Comparison of ENCODE assay signal across 23 cellular contexts in genomic region chr6:105280033-105280432, GRCh38.
DNase-seq lines count a peak whose midpoint lies in the region; ATAC-seq and TF ChIP-seq lines count a peak whose summit lies in the region.
"Had no signal": no experiment of that assay in that cellular context is flagged by ENCODE, and none has a peak within 500 bp of the region (broad histone marks: within the 10 kb centered on the region; RNA-seq: fewer than 3 reads in every experiment).

No MANE protein-coding gene starts in this region.

- 90 to 91% methylated on average over 7 of the region's 7 CpGs for WGBS in thyroid gland, 2 donors

- H3K4me3 ChIP-seq in left lung (no peak overlapping the region), gastrocnemius medialis (peak overlapping the region; percentile 51 to 71 (median 68)), thyroid gland (replicated peaks in 1 of 3) (no peak overlapping the region)
- H3K4me3 ChIP-seq: A549; BLaER1 treated with 17β-estradiol and CSF1 and Interleukin-3, amounts not matched to agents 10 nM and 100 nM; GM12878; GM23248 had no signal

- ATAC-seq in left lung (peak; percentile 62), gastrocnemius medialis (peak; percentile 73 to 76)
- ATAC-seq: A549, GM12878, HCT116 had no signal

- no peaks in the 10 kb centered on the region for H3K9me3 ChIP-seq in left lung
- no peaks in the 10 kb centered on the region for H3K9me3 ChIP-seq in gastrocnemius medialis
- H3K9me3 ChIP-seq in thyroid gland: no peaks in the 10 kb centered on the region
- H3K9me3 ChIP-seq: A549, BE2C had no signal

- H3K36me3 ChIP-seq in left lung (peaks cover 0 to 80% of the 10 kb centered on the region in 2 donors), gastrocnemius medialis (peaks cover 0 to 41% of the 10 kb centered on the region in 2 donors), thyroid gland (peaks cover 12 to 13% of the 10 kb centered on the region in 2 donors)

- TF ChIP-seq CTCF in left lung (IDR thresholded peaks at IDR 0.05) (no peak), gastrocnemius medialis (IDR thresholded peaks at IDR 0.05 in 4 of 5, conservative IDR thresholded peaks at IDR 0.05 in 1 of 5) (no peak), thyroid gland (IDR thresholded peaks at IDR 0.05) (no peak)

- H3K27me3 ChIP-seq in left lung (no peaks in the 10 kb centered on the region), gastrocnemius medialis (no peaks in the 10 kb centered on the region), thyroid gland (no peaks in the 10 kb centered on the region)
- H3K27me3 ChIP-seq: BE2C; BLaER1 treated with 17β-estradiol and CSF1 and Interleukin-3, amounts not matched to agents 10 nM and 100 nM had no signal

- no peak overlapping the region for H3K27ac ChIP-seq in left lung
- H3K27ac ChIP-seq in gastrocnemius medialis: peak overlapping the region; percentile 87 to 98 (median 96)
- H3K27ac ChIP-seq in thyroid gland: no peak overlapping the region
- no peak overlapping the region for H3K27ac ChIP-seq in substantia nigra (ENCODE audit: low read depth, low read length, poor library complexity, severe bottlenecking)
- H3K27ac ChIP-seq: A549; BLaER1 treated with 17β-estradiol and CSF1 and Interleukin-3, amounts not matched to agents 10 nM and 100 nM; GM23248 had no signal

- intact Hi-C loops in left lung (cut with DNase I): no loop called here
- intact Hi-C loops in gastrocnemius medialis (cut with DNase I; ENCODE audit: low total_unique reads): loop anchor here (1.0 to 2.0 kb wide), 2 partner anchors 116 to 143 kb away; a partner anchor contains a TSS
- intact Hi-C loops in thyroid gland (cut with DNase I): no loop called here

- TF ChIP-seq POLR2A in gastrocnemius medialis (IDR thresholded peaks at IDR 0.05): peak; percentile 29 to 73
- TF ChIP-seq POLR2A in thyroid gland (IDR thresholded peaks at IDR 0.05): no peak

- no peak for DNase-seq in left lung
- DNase-seq in gastrocnemius medialis: peak; percentile 85 to 92
- DNase-seq in thyroid gland: peak; percentile 29 to 46
- DNase-seq in substantia nigra (lab: John Stamatoyannopoulos, UW): no peak
- no peak for DNase-seq in NCI-H2227 (lab: John Stamatoyannopoulos, UW; ENCODE audit: unreplicated experiment)
- DNase-seq in SKM-1 (lab: John Stamatoyannopoulos, UW; ENCODE audit: unreplicated experiment): no peak
- DNase-seq in NCI-H146 treated with DMSO at 0.1 percent for 48 hours (lab: John Stamatoyannopoulos, UW; ENCODE audit: unreplicated experiment): no peak
- DNase-seq: 8988T; ACHN; AML-193; BE2C; CD4-positive, alpha-beta T cell; CD8-positive, alpha-beta memory T cell; DMS 273 treated with DMSO at 0.1 percent for 48 hours; DMS79; EL; GDM1; GM23248; H9 had no signal

- H3K4me1 ChIP-seq in left lung (no peaks in the 10 kb centered on the region), gastrocnemius medialis (peaks cover 41 to 57% of the 10 kb centered on the region in 2 donors), thyroid gland (no peaks in the 10 kb centered on the region)
- H3K4me1 ChIP-seq: A549; BLaER1 treated with 17β-estradiol and CSF1 and Interleukin-3, amounts not matched to agents 10 nM and 100 nM had no signal

- in situ Hi-C loops in gastrocnemius medialis (cut with MboI; ENCODE audit: low sequenced_read_pairs in 4 of 4): no loop called here

Comparison
In these comparisons a context has a peak if more than half of its experiments do, and no peak if none do; other contexts are left out.
1. DNase-seq: peak in gastrocnemius medialis (2 of 2) and thyroid gland (2 of 2); none in left lung (0 of 2), substantia nigra (0 of 49), NCI-H2227 (single experiment), SKM-1 (single experiment) and NCI-H146 treated with DMSO at 0.1 percent for 48 hours (single experiment).
2. H3K27ac ChIP-seq: peak in gastrocnemius medialis (4 of 4); none in left lung (0 of 2), thyroid gland (0 of 3) and substantia nigra (single experiment).
3. H3K4me3 ChIP-seq: peak in gastrocnemius medialis (4 of 4); none in left lung (0 of 2) and thyroid gland (0 of 3).
4. POLR2A ChIP-seq: peak in gastrocnemius medialis (2 of 2); none in thyroid gland (0 of 2).